In the genomic region with DNA sequence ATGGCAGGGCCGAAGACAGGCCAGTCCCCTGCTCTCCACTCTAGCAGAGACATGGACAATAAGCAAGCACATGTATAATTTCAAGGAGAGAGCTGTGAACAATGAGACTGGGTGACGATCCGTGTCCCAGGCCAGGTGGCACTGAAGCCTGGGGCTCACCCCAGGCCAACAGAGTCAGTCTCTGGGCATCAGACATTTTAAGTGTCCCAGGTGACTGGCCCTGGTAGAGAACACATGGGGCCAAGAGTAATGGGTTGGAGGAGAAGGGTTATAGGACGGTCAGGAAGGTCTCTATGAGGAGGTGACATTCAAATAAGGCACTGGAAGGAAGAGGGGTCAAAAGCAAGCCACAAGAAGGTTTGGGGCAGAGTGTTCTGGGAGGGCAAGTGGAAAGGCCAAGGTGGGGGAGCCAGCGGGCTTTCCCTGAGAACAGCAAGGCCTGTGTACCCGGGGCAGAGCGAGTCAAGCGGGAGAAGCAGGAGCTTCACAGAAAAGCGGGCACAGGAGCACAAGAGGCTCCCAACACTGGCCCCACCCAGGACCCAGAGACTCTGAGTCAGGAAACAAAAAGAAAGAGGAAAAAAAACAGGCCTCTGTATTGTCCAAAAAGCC, we compare ENCODE assay signal across 13 cellular contexts. TPM values are rescaled to one million over a fixed set of nuclear protein-coding genes. Genes with fewer than 3 reads are reported as not detected.
A peak's percentile ranks its signal among the peaks of the same experiment; 100 is the strongest.
DNase-seq lines count a peak whose midpoint lies in the region; ATAC-seq lines count a peak whose summit lies in the region.
"Had no signal": no experiment of that assay in that cellular context is flagged by ENCODE, and none has a peak within 500 bp of the region (broad histone marks: within the 10 kb centered on the region; RNA-seq: fewer than 3 reads in every experiment).

No MANE protein-coding gene starts in this region.

- intact Hi-C loops in activated CD4-positive, alpha-beta T cell treated with anti-CD3 and anti-CD28 coated beads for 36 hours (cut with DNase I, micrococcal nuclease) = loop anchor here (1.0 to 10.0 kb wide), 4 partner anchors 8 to 874 kb away; no protein-coding TSS in a partner anchor

- peak overlapping the region; percentile 99 for H3K27ac Mint-ChIP-seq in activated CD4-positive, alpha-beta T cell treated with anti-CD3 and anti-CD28 coated beads for 36 hours
- H3K27ac Mint-ChIP-seq in activated CD8-positive, alpha-beta T cell treated with anti-CD3 and anti-CD28 coated beads, Interleukin-2, amount 10 ng/mL, durations not matched to agents 7 days and 5 days = peak overlapping the region; percentile 95
- peak overlapping the region; percentile 90 to 100 (median 99) for H3K27ac Mint-ChIP-seq in immature natural killer cell

- POLR2A ChIA-PET in activated CD4-positive, alpha-beta T cell treated with anti-CD3 and anti-CD28 coated beads for 36 hours (lab: Charles Lee) = interaction anchor here (0.6 to 0.9 kb wide), 2 partner anchors 11 to 52 kb away, joined by 3 read pairs; no protein-coding TSS in a partner anchor
- POLR2A ChIA-PET in activated CD8-positive, alpha-beta T cell treated with anti-CD3 and anti-CD28 coated beads, Interleukin-2, amount 10 ng/mL, durations not matched to agents 7 days and 5 days (lab: Charles Lee) = interaction anchor here (1.0 to 11.1 kb wide), 10 partner anchors 7 to 199 kb away, joined by 3 to 407 read pairs (median 4); a partner anchor contains a TSS

- no peaks in the 10 kb centered on the region for H3K27me3 Mint-ChIP-seq in activated CD4-positive, alpha-beta T cell treated with anti-CD3 and anti-CD28 coated beads for 36 hours
- no peaks in the 10 kb centered on the region for H3K27me3 Mint-ChIP-seq in activated CD8-positive, alpha-beta T cell treated with anti-CD3 and anti-CD28 coated beads, Interleukin-2, amount 10 ng/mL, durations not matched to agents 7 days and 5 days (ENCODE audit: low read depth)
- peaks cover 38 to 49% (median 47%) of the 10 kb centered on the region in 3 donors for H3K27me3 Mint-ChIP-seq in immature natural killer cell (ENCODE audit: low read depth in 3 of 3)

- H3K4me3 Mint-ChIP-seq in activated CD4-positive, alpha-beta T cell treated with anti-CD3 and anti-CD28 coated beads for 36 hours = peak overlapping the region; percentile 99
- peak overlapping the region; percentile 99 for H3K4me3 Mint-ChIP-seq in activated CD8-positive, alpha-beta T cell treated with anti-CD3 and anti-CD28 coated beads, Interleukin-2, amount 10 ng/mL, durations not matched to agents 7 days and 5 days
- H3K4me3 Mint-ChIP-seq in immature natural killer cell = peak overlapping the region; percentile 92 to 97 (median 97)

- CTCF ChIA-PET in activated CD4-positive, alpha-beta T cell treated with anti-CD3 and anti-CD28 coated beads for 36 hours (lab: Charles Lee) = interaction anchor here (1.0 to 4.7 kb wide), 10 partner anchors 9 to 50 kb away, joined by 3 to 34 read pairs (median 6); no protein-coding TSS in a partner anchor
- CTCF ChIA-PET in activated CD8-positive, alpha-beta T cell treated with anti-CD3 and anti-CD28 coated beads, Interleukin-2, amount 10 ng/mL, durations not matched to agents 7 days and 5 days (lab: Charles Lee) = interaction anchor here (1.1 to 11.0 kb wide), 11 partner anchors 11 to 511 kb away, joined by 3 to 116 read pairs (median 8); no protein-coding TSS in a partner anchor

- no peak for ATAC-seq in activated CD4-positive, alpha-beta T cell treated with anti-CD3 and anti-CD28 coated beads for 36 hours
- ATAC-seq in activated CD8-positive, alpha-beta T cell treated with anti-CD3 and anti-CD28 coated beads, Interleukin-2, amount 10 ng/mL, durations not matched to agents 7 days and 5 days = no peak
- no peak for ATAC-seq in GM21825 (IDR thresholded peaks at IDR 0.05; ENCODE audit: unreplicated experiment)
- ATAC-seq in left lobe of liver = no peak

- peak overlapping the region; percentile 88 for H3K27ac ChIP-seq in substantia nigra (ENCODE audit: low read depth, low read length, poor library complexity, severe bottlenecking)

- H3K9me3 Mint-ChIP-seq in activated CD4-positive, alpha-beta T cell treated with anti-CD3 and anti-CD28 coated beads for 36 hours (ENCODE audit: low read depth) = no peaks in the 10 kb centered on the region
- H3K9me3 Mint-ChIP-seq in activated CD8-positive, alpha-beta T cell treated with anti-CD3 and anti-CD28 coated beads, Interleukin-2, amount 10 ng/mL, durations not matched to agents 7 days and 5 days (ENCODE audit: insufficient read depth) = no peaks in the 10 kb centered on the region
- H3K9me3 Mint-ChIP-seq in immature natural killer cell = peaks cover 0 to 5% (median 0%) of the 10 kb centered on the region in 6 donors

- H3K4me1 Mint-ChIP-seq in activated CD4-positive, alpha-beta T cell treated with anti-CD3 and anti-CD28 coated beads for 36 hours = peaks cover 61% of the 10 kb centered on the region
- peaks cover 55% of the 10 kb centered on the region for H3K4me1 Mint-ChIP-seq in activated CD8-positive, alpha-beta T cell treated with anti-CD3 and anti-CD28 coated beads, Interleukin-2, amount 10 ng/mL, durations not matched to agents 7 days and 5 days (ENCODE audit: low read depth)
- H3K4me1 Mint-ChIP-seq in immature natural killer cell = peaks cover 65 to 68% of the 10 kb centered on the region in 2 donors

- DNase-seq in activated CD4-positive, alpha-beta T cell treated with anti-CD3 and anti-CD28 coated beads for 36 hours = no peak
- no peak for DNase-seq in activated CD4-positive, alpha-beta T cell treated with anti-CD3 and anti-CD28 coated beads for 1 hour
- no peak for DNase-seq in activated CD8-positive, alpha-beta T cell treated with anti-CD3 and anti-CD28 coated beads, Interleukin-2, amount 10 ng/mL, durations not matched to agents 7 days and 5 days
- DNase-seq in immature natural killer cell (no peak), substantia nigra (lab: John Stamatoyannopoulos, UW) (no peak), NCI-H1105 (lab: John Stamatoyannopoulos, UW) (no peak), left lobe of liver (ENCODE audit: low spot score) (no peak)
- DNase-seq: HCEC 1CT; NCI-H524 treated with DMSO at 0.1 percent for 48 hours; stimulated activated CD4-positive, alpha-beta T cell treated with anti-CD3 and anti-CD28 coated beads, Interleukin-15, amount 100 ng/mL, for 24 hours; T1000 had no signal

- peaks cover 64% of the 10 kb centered on the region for H3K36me3 Mint-ChIP-seq in activated CD4-positive, alpha-beta T cell treated with anti-CD3 and anti-CD28 coated beads for 36 hours (ENCODE audit: low read depth)
- H3K36me3 Mint-ChIP-seq in activated CD8-positive, alpha-beta T cell treated with anti-CD3 and anti-CD28 coated beads, Interleukin-2, amount 10 ng/mL, durations not matched to agents 7 days and 5 days (ENCODE audit: low read depth) = peaks cover 82% of the 10 kb centered on the region
- peaks cover 10 to 31% (median 14%) of the 10 kb centered on the region in 3 donors for H3K36me3 Mint-ChIP-seq in immature natural killer cell

RNA-seq across cellular contexts. Expression of a gene that starts 1.1 kb away (rescaled TPM):
- 100 to 1,000 TPM; 135 to 141 TPM for total RNA-seq in activated CD4-positive, alpha-beta T cell treated with anti-CD3 and anti-CD28 coated beads for 36 hours
- 100 to 1,000 TPM; 413 to 430 TPM for total RNA-seq in activated CD8-positive, alpha-beta T cell treated with anti-CD3 and anti-CD28 coated beads, Interleukin-2, amount 10 ng/mL, durations not matched to agents 7 days and 5 days
- polyA plus RNA-seq in immature natural killer cell = 10 to 100 TPM in 2 of 3 donors, 1 to 10 TPM in 1; 4.0 to 56.3 (median 13.8) TPM
- total RNA-seq in left lobe of liver = 7.3 TPM

RNA-seq across cellular contexts. Expression of a gene that starts 59.2 kb away (rescaled TPM):
- not detected for total RNA-seq in activated CD4-positive, alpha-beta T cell treated with anti-CD3 and anti-CD28 coated beads for 36 hours
- total RNA-seq in activated CD8-positive, alpha-beta T cell treated with anti-CD3 and anti-CD28 coated beads, Interleukin-2, amount 10 ng/mL, durations not matched to agents 7 days and 5 days = not detected
- not detected for polyA plus RNA-seq in immature natural killer cell
- total RNA-seq in left lobe of liver = 4,103 TPM
- total RNA-seq: cerebellum had no signal

Comparison
In these comparisons a context has a peak if more than half of its experiments do, and no peak if none do; other contexts are left out.
1. RNA of a gene that starts 1.1 kb away (total RNA-seq): 413 to 430 TPM in activated CD8-positive, alpha-beta T cell treated with anti-CD3 and anti-CD28 coated beads, Interleukin-2, amount 10 ng/mL, durations not matched to agents 7 days and 5 days and 135 to 141 TPM in activated CD4-positive, alpha-beta T cell treated with anti-CD3 and anti-CD28 coated beads for 36 hours; 7.3 TPM in left lobe of liver (single experiment); every median in the first group is over 10 times any median in the second.
2. RNA of a gene that starts 59.2 kb away (total RNA-seq): 4,103 TPM in left lobe of liver (single experiment); not detected in activated CD4-positive, alpha-beta T cell treated with anti-CD3 and anti-CD28 coated beads for 36 hours and not detected in activated CD8-positive, alpha-beta T cell treated with anti-CD3 and anti-CD28 coated beads, Interleukin-2, amount 10 ng/mL, durations not matched to agents 7 days and 5 days; every median in the first group is over 1,000 times any median in the second.
3. Peak in every context shown above with its lines, with median percentiles within 50 percentile points of each other: H3K27ac Mint-ChIP-seq and H3K4me3 Mint-ChIP-seq.